8 cellular contexts compared by ENCODE assay signal in the genomic region with DNA sequence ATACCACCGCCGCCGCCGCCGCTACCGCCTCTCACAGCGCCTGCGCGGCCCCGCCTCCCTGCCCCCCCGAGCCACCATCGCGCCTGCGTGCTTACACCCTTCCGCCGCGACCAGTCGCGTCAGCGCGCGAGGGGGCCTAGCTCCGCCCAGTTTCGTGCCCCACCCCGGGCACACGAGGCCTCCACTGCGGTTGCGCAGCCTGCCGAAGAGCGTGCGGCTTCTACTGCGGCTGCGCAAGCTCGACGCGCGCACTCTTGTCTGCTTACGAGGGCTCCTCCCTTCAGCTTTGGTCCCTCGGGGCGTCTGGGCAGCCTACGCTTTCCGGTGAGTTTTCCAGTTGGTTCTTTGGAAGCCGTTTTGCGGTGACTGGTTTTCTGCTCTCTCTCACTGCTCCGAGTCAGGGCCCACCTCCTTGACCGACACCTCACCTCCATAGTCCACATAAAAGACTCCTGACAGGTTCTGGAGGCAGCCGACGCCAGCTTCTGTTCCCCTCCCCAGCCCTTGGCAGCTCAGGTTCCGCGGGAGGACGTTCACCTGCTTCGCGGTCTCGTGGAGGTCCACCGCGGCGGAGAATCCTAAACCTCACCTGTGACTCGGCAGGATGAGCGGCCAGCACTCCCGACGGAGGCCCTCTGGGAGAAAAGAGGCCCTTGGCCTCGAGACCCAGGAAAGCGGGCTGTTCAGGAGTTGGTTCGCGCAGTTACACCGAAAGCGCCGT. TPM values are rescaled to one million over a fixed set of nuclear protein-coding genes. Genes with fewer than 3 reads are reported as not detected.
A peak's percentile ranks its signal among the peaks of the same experiment; 100 is the strongest.
DNase-seq lines count a peak whose midpoint lies in the region; ATAC-seq and TF ChIP-seq lines count a peak whose summit lies in the region.

PITPNB (minus strand) TSS at position 35 of the 721 bp plus-strand sequence. CDS start 65 bp downstream, outside the sequence.

- H3K4me3 ChIP-seq in astrocyte of the cerebellum (ENCODE audit: low read depth, low read length) (peak within 1 kb of the TSS; percentile 59), rectal smooth muscle tissue (ENCODE audit: low read length) (peak within 1 kb of the TSS; percentile 88), vagina (peak within 1 kb of the TSS; percentile 89 to 98)

- H3K9ac ChIP-seq in rectal smooth muscle tissue (ENCODE audit: low read length), result peak within 1 kb of the TSS; percentile 61

- peak; percentile 93 for DNase-seq in NCI-H2081 (lab: John Stamatoyannopoulos, UW)
- DNase-seq in T-helper 9 cell, result peak; percentile 99
- DNase-seq in astrocyte of the cerebellum (ENCODE audit: low read depth), result peak; percentile 93
- peak; percentile 100 for DNase-seq in hepatic stellate cell (ENCODE audit: low spot score)
- peak in 1 of 2 donors; percentile 97 for DNase-seq in vagina (ENCODE audit: extremely low spot score in 2 of 2)

- H3K27ac ChIP-seq in rectal smooth muscle tissue (ENCODE audit: low read depth, low read length) (peak within 1 kb of the TSS; percentile 90), vagina (peak within 1 kb of the TSS; percentile 96)

- ATAC-seq in GM18511 (IDR thresholded peaks at IDR 0.05; ENCODE audit: unreplicated experiment), result peak; percentile 83
- peak; percentile 86 for ATAC-seq in HG03025 (IDR thresholded peaks at IDR 0.05; ENCODE audit: low FRiP score, unreplicated experiment)

- H3K4me1 ChIP-seq in rectal smooth muscle tissue (ENCODE audit: control insufficient read depth, insufficient read depth, low read length) (peaks cover 7% of the 10 kb centered on the region), vagina (peaks cover 55% of the 10 kb centered on the region)

- TF ChIP-seq CTCF in astrocyte of the cerebellum (IDR thresholded peaks at IDR 0.05; ENCODE audit: low read depth, low read length, missing control alignments) (no peak), vagina (IDR thresholded peaks at IDR 0.05) (no peak)

- intact Hi-C loops in vagina (cut with DNase I), result loop anchor here (10.0 kb wide), 1 partner anchor 85 kb away; no protein-coding TSS in a partner anchor

- no peaks in the 10 kb centered on the region for H3K27me3 ChIP-seq in rectal smooth muscle tissue (ENCODE audit: control insufficient read depth, insufficient read depth, low read length)
- H3K27me3 ChIP-seq in vagina, result no peaks in the 10 kb centered on the region

- no peaks in the 10 kb centered on the region for H3K9me3 ChIP-seq in vagina

- in situ Hi-C loops in astrocyte of the cerebellum (cut with HindIII; ENCODE audit: low sequenced_read_pairs), result no loop called here

- peak in 1 of 2 donors; percentile 42 for TF ChIP-seq POLR2A in vagina (IDR thresholded peaks at IDR 0.05)

- H3K36me3 ChIP-seq in rectal smooth muscle tissue (ENCODE audit: control insufficient read depth, insufficient read depth, low read length) (no peaks in the 10 kb centered on the region), vagina (no peaks in the 10 kb centered on the region)

RNA-seq across cellular contexts. Expression of gene PITPNB, which starts in this region (rescaled TPM):
- 51.3 TPM for total RNA-seq in vagina
